23 cellular contexts compared by ENCODE assay signal in the genomic region with DNA sequence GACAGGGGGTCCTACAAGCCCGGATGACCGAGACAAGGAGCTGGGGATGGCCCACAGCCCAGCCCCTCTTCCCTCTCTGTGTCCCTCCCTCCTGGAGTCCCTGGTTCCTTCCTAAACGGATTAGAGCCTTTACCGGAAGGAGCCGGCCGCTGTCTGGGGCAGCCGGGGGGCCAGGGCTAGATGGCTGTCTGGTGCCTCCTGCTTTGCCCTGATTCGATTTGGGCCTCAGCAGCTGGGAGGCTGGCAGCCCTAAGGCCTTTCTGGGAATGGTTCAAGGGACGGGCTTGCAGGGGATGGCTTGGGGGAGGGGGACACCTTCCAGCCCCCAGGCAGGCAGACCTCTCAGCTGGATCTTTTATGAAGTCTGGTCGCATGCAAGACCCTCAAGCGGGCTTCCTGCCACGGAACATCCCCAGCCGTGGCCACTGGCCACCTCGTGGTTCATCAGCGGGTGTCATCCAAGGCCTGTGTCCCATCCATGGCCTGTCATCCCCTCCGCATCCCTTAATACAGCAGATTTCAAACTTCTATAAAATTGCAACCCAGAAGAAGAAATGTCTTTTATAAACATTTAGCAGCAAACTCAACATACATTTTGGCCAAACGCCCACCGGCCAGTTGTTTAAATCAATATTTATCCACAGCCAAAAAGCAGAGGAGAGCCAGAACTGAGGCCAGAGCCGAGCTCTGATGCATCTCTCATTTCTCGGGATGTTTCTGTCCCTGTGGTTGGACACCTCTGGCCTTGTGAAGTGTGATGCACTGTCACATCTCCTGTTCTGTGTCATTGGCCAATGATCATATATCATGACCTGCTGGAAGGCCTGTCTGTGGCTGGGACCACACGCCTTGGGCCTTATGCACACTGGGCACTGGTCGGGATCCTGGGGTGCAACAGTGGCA. TPM values are rescaled to one million over a fixed set of nuclear protein-coding genes. Genes with fewer than 3 reads are reported as not detected.
DNase-seq lines count a peak whose midpoint lies in the region; ATAC-seq and TF ChIP-seq lines count a peak whose summit lies in the region.
"Had no signal": no experiment of that assay in that cellular context is flagged by ENCODE, and none has a peak within 500 bp of the region (broad histone marks: within the 10 kb centered on the region; RNA-seq: fewer than 3 reads in every experiment).

No MANE protein-coding gene starts in this region.

- ATAC-seq in Right ventricle myocardium superior (ENCODE audit: poor library complexity) (no peak), right cardiac atrium (no peak), HG03108 (IDR thresholded peaks at IDR 0.05; ENCODE audit: unreplicated experiment) (no peak)

- H3K4me3 Mint-ChIP-seq in brain = no peak overlapping the region

- no peak overlapping the region for H3K9ac ChIP-seq in muscle layer of colon (ENCODE audit: low read length)

- peak; percentile 13 for DNase-seq in Right ventricle myocardium superior
- DNase-seq in right cardiac atrium = no peak
- DNase-seq in epidermal melanocyte (ENCODE audit: insufficient read length, low spot score) = no peak
- no peak for DNase-seq in HCEC 1CT
- DNase-seq in COLO829 (ENCODE audit: low spot score) = no peak
- DNase-seq: 8988T; activated CD4-positive, alpha-beta T cell treated with anti-CD3 and anti-CD28 coated beads for 48 hours; activated CD8-positive, alpha-beta memory T cell treated with anti-CD3 and anti-CD28 coated beads, Interleukin-2, amount 50 U/mL, for 4 hours; activated effector memory CD4-positive, alpha-beta T cell treated with anti-CD3 and anti-CD28 coated beads, Interleukin-2, amount 50 U/mL, for 16 hours; C1 segment of cervical spinal cord; DMS153; foreskin melanocyte; midbrain; NCI-H1436; NCI-H2171; NCI-H69; nucleus accumbens; PC-9; stimulated activated CD4-positive, alpha-beta T cell treated with anti-CD3 and anti-CD28 coated beads, Interleukin-4, amount 100 ng/mL, for 1 hour; substantia nigra had no signal

- WGBS in right cardiac atrium = 59% methylated on average over 22 of the region's 22 CpGs

- peak overlapping the region; percentile 63 to 94 (median 81) for H3K27ac Mint-ChIP-seq in brain

- TF ChIP-seq CTCF in brain (conservative IDR thresholded peaks at IDR 0.05) = no peak

- peaks cover 53% of the 10 kb centered on the region for H3K36me3 Mint-ChIP-seq in brain

- H3K9me3 Mint-ChIP-seq in brain = peaks cover 0 to 8% (median 5%) of the 10 kb centered on the region in 5 experiments

- peaks cover 3% of the 10 kb centered on the region for H3K27me3 Mint-ChIP-seq in brain

- H3K4me1 ChIP-seq in right cardiac atrium (ENCODE audit: control insufficient read depth, insufficient read depth, low read length) (no peaks in the 10 kb centered on the region), muscle layer of colon (ENCODE audit: insufficient read depth, low read length) (peaks cover 26% of the 10 kb centered on the region)

- H3K27ac ChIP-seq in right cardiac atrium (ENCODE audit: low read length) (no peak overlapping the region), muscle layer of colon (ENCODE audit: low read depth, low read length) (peak overlapping the region; percentile 72)
- H3K27ac ChIP-seq: PC-9 had no signal

- H3K9me3 ChIP-seq in right cardiac atrium (ENCODE audit: control insufficient read depth, low read length) = no peaks in the 10 kb centered on the region
- no peaks in the 10 kb centered on the region for H3K9me3 ChIP-seq in muscle layer of colon (ENCODE audit: low read length)

- H3K36me3 ChIP-seq in muscle layer of colon (ENCODE audit: insufficient read depth, low read length) = no peaks in the 10 kb centered on the region

- H3K27me3 ChIP-seq in right cardiac atrium (ENCODE audit: control insufficient read depth, insufficient read depth) = no peaks in the 10 kb centered on the region
- H3K27me3 ChIP-seq in muscle layer of colon (ENCODE audit: control insufficient read depth in 1 of 2, insufficient read depth in 2 of 2, low read length in 2 of 2) = no peaks in the 10 kb centered on the region

- peaks cover 18% of the 10 kb centered on the region for H3K4me1 Mint-ChIP-seq in brain

- intact Hi-C loops in Right ventricle myocardium superior (cut with DNase I) = no loop called here
- intact Hi-C loops in right cardiac atrium (cut with DNase I) = no loop called here

- H3K4me3 ChIP-seq in right cardiac atrium (ENCODE audit: low read length) (no peak overlapping the region), muscle layer of colon (ENCODE audit: low read depth in 1 of 2, low read length in 2 of 2) (no peak overlapping the region)
- H3K4me3 ChIP-seq: PC-9 had no signal

RNA-seq across cellular contexts. Expression of gene GTF2IRD1, which starts 52.0 kb away (rescaled TPM):
- total RNA-seq in Right ventricle myocardium superior (21.7 TPM), right cardiac atrium (10 to 100 TPM; 18.9 to 29.9 (median 21.4) TPM)
- polyA plus RNA-seq in right cardiac atrium (10.6 TPM), brain (ENCODE audit: insufficient read depth, low read depth, low replicate concordance) (33.6 TPM)
